In genomic region chr9:79665383-79665782, GRCh38 we compare ENCODE assay signal across 22 cellular contexts.
DNase-seq lines count a peak whose midpoint lies in the region; ATAC-seq, FAIRE-seq and TF ChIP-seq lines count a peak whose summit lies in the region.
"Had no signal": no experiment of that assay in that cellular context is flagged by ENCODE, and none has a peak within 500 bp of the region (broad histone marks: within the 10 kb centered on the region; RNA-seq: fewer than 3 reads in every experiment).

No MANE protein-coding gene starts in this region.

- H3K27ac Mint-ChIP-seq in glutamatergic neuron (ENCODE audit: unreplicated experiment) = no peak overlapping the region
- H3K27ac Mint-ChIP-seq in progenitor cell of endocrine pancreas = peak overlapping the region; percentile 16
- H3K27ac Mint-ChIP-seq: B cell had no signal

- no peaks in the 10 kb centered on the region for H3K9me3 ChIP-seq in A549
- H3K9me3 ChIP-seq in HEK293 (ENCODE audit: control insufficient read depth, insufficient read depth, low read depth, low read length) = no peaks in the 10 kb centered on the region
- H3K9me3 ChIP-seq: Caco-2 had no signal

- DNase-seq in A549 (ENCODE audit: low read depth in 1 of 2, low spot score in 1 of 2) = no peak
- no peak for DNase-seq in glutamatergic neuron
- no peak for DNase-seq in progenitor cell of endocrine pancreas (ENCODE audit: low spot score, unreplicated experiment)
- DNase-seq in A172 (ENCODE audit: low spot score) = no peak
- DNase-seq in HUDEP-2 (lab: John Stamatoyannopoulos, UW; ENCODE audit: unreplicated experiment in 76 of 76) = no peak
- DNase-seq: Caco-2, DMS153, GF-D8, NCI-H187 treated with DMSO at 0.1 percent for 48 hours, NCI-H2107, NCI-H446 treated with DMSO at 0.1 percent for 48 hours, NCI-H748 treated with DMSO at 0.1 percent for 48 hours, PC-9, RPMI8226, SHP77 had no signal

- POLR2A ChIA-PET in A549 (lab: Yijun Ruan, JAX) = interaction anchor here (1.0 kb wide), 1 partner anchor 93 kb away, joined by 3 read pairs; no protein-coding TSS in a partner anchor
- POLR2A ChIA-PET in HEK293 (lab: Yijun Ruan, JAX) = no interaction called here

- peaks cover 65% of the 10 kb centered on the region for H3K4me1 Mint-ChIP-seq in glutamatergic neuron (ENCODE audit: low read depth, unreplicated experiment)
- H3K4me1 Mint-ChIP-seq in progenitor cell of endocrine pancreas (ENCODE audit: low read depth) = peaks cover 78% of the 10 kb centered on the region

- H3K27ac ChIP-seq in A549 (no peak overlapping the region; a peak in 1 of 6 replicates), HEK293 (ENCODE audit: extremely low read depth, low read depth, low read length) (no peak overlapping the region)
- H3K27ac ChIP-seq: PC-9 had no signal

- CTCF ChIA-PET in A549 (lab: Yijun Ruan, JAX) = no interaction called here
- CTCF ChIA-PET in HEK293 (lab: Yijun Ruan, JAX) = no interaction called here

- H3K4me3 Mint-ChIP-seq in glutamatergic neuron (ENCODE audit: unreplicated experiment) (peak overlapping the region; percentile 35), progenitor cell of endocrine pancreas (ENCODE audit: low read depth) (no peak overlapping the region)
- H3K4me3 Mint-ChIP-seq: B cell, IgD-negative memory B cell had no signal

- H3K4me1 ChIP-seq in A549 (peaks cover 64% of the 10 kb centered on the region), HEK293 (ENCODE audit: control insufficient read depth, insufficient read depth, low read length) (no peaks in the 10 kb centered on the region)
- H3K4me1 ChIP-seq: Caco-2 had no signal

- TF ChIP-seq POLR2A in A549 (IDR thresholded peaks at IDR 0.05; ENCODE audit: low read length) = no peak

- no peak for TF ChIP-seq RAD21 in A549 (conservative IDR thresholded peaks at IDR 0.05 in 1 of 2, IDR thresholded peaks at IDR 0.05 in 1 of 2)

- ATAC-seq in A549 (no peak), HG03432 (IDR thresholded peaks at IDR 0.05; ENCODE audit: unreplicated experiment) (no peak)
- ATAC-seq: HCT116 had no signal

- H3K4me3 ChIP-seq in A549 (no peak overlapping the region), HEK293 (ENCODE audit: low read depth, low read length) (no peak overlapping the region)
- H3K4me3 ChIP-seq: PC-9 had no signal

- peaks cover 6% of the 10 kb centered on the region for H3K27me3 Mint-ChIP-seq in glutamatergic neuron (ENCODE audit: unreplicated experiment)
- no peaks in the 10 kb centered on the region for H3K27me3 Mint-ChIP-seq in progenitor cell of endocrine pancreas
- H3K27me3 Mint-ChIP-seq: B cell, IgD-negative memory B cell had no signal

- H3K9me3 Mint-ChIP-seq in glutamatergic neuron (ENCODE audit: unreplicated experiment) = peaks cover 6% of the 10 kb centered on the region
- H3K9me3 Mint-ChIP-seq in progenitor cell of endocrine pancreas (ENCODE audit: low read depth) = no peaks in the 10 kb centered on the region
- H3K9me3 Mint-ChIP-seq: IgD-negative memory B cell had no signal

- WGBS in A549 (ENCODE audit: missing lambda C conversion rate) = 52% methylated on average over 8 of the region's 8 CpGs

- TF ChIP-seq EP300 in A549 (IDR thresholded peaks at IDR 0.05) = no peak

- TF ChIP-seq CTCF in A549 (IDR thresholded peaks at IDR 0.05) (no peak), HEK293 (tag by site-specific recombination; IDR thresholded peaks at IDR 0.05) (no peak), glutamatergic neuron (IDR thresholded peaks at IDR 0.05; ENCODE audit: partially characterized antibody, unreplicated experiment) (no peak), progenitor cell of endocrine pancreas (IDR thresholded peaks at IDR 0.05; ENCODE audit: unreplicated experiment) (no peak)

- H3K4me2 ChIP-seq in A549 = peak overlapping the region; percentile 50; the same call in 1 of the 3 replicates
- H3K4me2 ChIP-seq: PC-9 had no signal

- peaks cover 0 to 6% of the 10 kb centered on the region in 2 experiments; a peak in 1 of 3 replicates for H3K36me3 ChIP-seq in HEK293 (ENCODE audit: control insufficient read depth in 2 of 2, insufficient read depth in 1 of 2, low read length in 2 of 2)

- FAIRE-seq in A549 (lab: Jason Lieb, UNC) = no peak
- FAIRE-seq: A204.1, H1 had no signal

- H3K36me3 Mint-ChIP-seq in glutamatergic neuron (ENCODE audit: unreplicated experiment) (no peaks in the 10 kb centered on the region), progenitor cell of endocrine pancreas (ENCODE audit: insufficient read depth) (no peaks in the 10 kb centered on the region)

TF ChIP-seq in A549, 52 proteins besides CTCF, POLR2A, EP300 and RAD21:
- TF ChIP-seq, protein P1, sequence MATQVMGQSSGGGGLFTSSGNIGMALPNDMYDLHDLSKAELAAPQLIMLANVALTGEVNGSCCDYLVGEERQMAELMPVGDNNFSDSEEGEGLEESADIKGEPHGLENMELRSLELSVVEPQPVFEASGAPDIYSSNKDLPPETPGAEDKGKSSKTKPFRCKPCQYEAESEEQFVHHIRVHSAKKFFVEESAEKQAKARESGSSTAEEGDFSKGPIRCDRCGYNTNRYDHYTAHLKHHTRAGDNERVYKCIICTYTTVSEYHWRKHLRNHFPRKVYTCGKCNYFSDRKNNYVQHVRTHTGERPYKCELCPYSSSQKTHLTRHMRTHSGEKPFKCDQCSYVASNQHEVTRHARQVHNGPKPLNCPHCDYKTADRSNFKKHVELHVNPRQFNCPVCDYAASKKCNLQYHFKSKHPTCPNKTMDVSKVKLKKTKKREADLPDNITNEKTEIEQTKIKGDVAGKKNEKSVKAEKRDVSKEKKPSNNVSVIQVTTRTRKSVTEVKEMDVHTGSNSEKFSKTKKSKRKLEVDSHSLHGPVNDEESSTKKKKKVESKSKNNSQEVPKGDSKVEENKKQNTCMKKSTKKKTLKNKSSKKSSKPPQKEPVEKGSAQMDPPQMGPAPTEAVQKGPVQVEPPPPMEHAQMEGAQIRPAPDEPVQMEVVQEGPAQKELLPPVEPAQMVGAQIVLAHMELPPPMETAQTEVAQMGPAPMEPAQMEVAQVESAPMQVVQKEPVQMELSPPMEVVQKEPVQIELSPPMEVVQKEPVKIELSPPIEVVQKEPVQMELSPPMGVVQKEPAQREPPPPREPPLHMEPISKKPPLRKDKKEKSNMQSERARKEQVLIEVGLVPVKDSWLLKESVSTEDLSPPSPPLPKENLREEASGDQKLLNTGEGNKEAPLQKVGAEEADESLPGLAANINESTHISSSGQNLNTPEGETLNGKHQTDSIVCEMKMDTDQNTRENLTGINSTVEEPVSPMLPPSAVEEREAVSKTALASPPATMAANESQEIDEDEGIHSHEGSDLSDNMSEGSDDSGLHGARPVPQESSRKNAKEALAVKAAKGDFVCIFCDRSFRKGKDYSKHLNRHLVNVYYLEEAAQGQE (IDR thresholded peaks at IDR 0.05) = no peak
- TF ChIP-seq MAFK (IDR thresholded peaks at IDR 0.05; ENCODE audit: partially characterized antibody) = no peak
- TF ChIP-seq ZNF302 (CRISPR knock-in tag; IDR thresholded peaks at IDR 0.05) = no peak
- TF ChIP-seq EHF (CRISPR knock-in tag; IDR thresholded peaks at IDR 0.05) = no peak

TF ChIP-seq in HEK293, 187 proteins besides CTCF, POLR2A, EP300 and RAD21:
- 0 out of 2 replicates have a peak, but pooled peaks have one; percentile 13 for TF ChIP-seq TCF7L2 (IDR thresholded peaks at IDR 0.05; ENCODE audit: borderline replicate concordance, low read depth, low read length)
- no peak for TF ChIP-seq ZNF266 (tag by site-specific recombination; IDR thresholded peaks at IDR 0.05; ENCODE audit: low read depth)
TF ChIP-seq in HEK293: peak in this region for 1.
